Comparison of ENCODE assay signal across 18 cellular contexts in genomic region chr4:5706486-5707290, GRCh38. TPM values are rescaled to one million over a fixed set of nuclear protein-coding genes. Genes with fewer than 3 reads are reported as not detected.
DNase-seq lines count a peak whose midpoint lies in the region; ATAC-seq, FAIRE-seq and TF ChIP-seq lines count a peak whose summit lies in the region.
"Had no signal": no experiment of that assay in that cellular context is flagged by ENCODE, and none has a peak within 500 bp of the region (broad histone marks: within the 10 kb centered on the region; RNA-seq: fewer than 3 reads in every experiment).

No MANE protein-coding gene starts in this region.

- POLR2A ChIA-PET in A549 (lab: Yijun Ruan, JAX) = no interaction called here

- peaks cover 14% of the 10 kb centered on the region for H3K9me3 Mint-ChIP-seq in activated naive CD8-positive, alpha-beta T cell treated with anti-CD3 and anti-CD28 coated beads, Interleukin-2, amount 50 U/mL, for 24 hours

- no peak overlapping the region for H2BK5ac ChIP-seq in mesenchymal stem cell (ENCODE audit: low read depth, low read length, poor library complexity, severe bottlenecking)

- H3K36me3 Mint-ChIP-seq in activated naive CD8-positive, alpha-beta T cell treated with anti-CD3 and anti-CD28 coated beads, Interleukin-2, amount 50 U/mL, for 24 hours (ENCODE audit: low read depth) = no peaks in the 10 kb centered on the region
- H3K36me3 Mint-ChIP-seq: stimulated activated naive B cell treated with anti-CD40 and anti-IgM and Interleukin-4, amounts not matched to agents 10 μg/mL and 1 μg/mL and 100 μg/mL, for 72 hours had no signal

- no peak overlapping the region for H3K27ac Mint-ChIP-seq in activated naive CD8-positive, alpha-beta T cell treated with anti-CD3 and anti-CD28 coated beads, Interleukin-2, amount 50 U/mL, for 24 hours
- H3K27ac Mint-ChIP-seq: stimulated activated naive B cell treated with anti-CD40 and anti-IgM and Interleukin-4, amounts not matched to agents 10 μg/mL and 1 μg/mL and 100 μg/mL, for 72 hours had no signal

- no peak overlapping the region for H2BK120ac ChIP-seq in mesenchymal stem cell (ENCODE audit: low read depth, low read length)

- no peak overlapping the region for H2AFZ ChIP-seq in mesenchymal stem cell (ENCODE audit: low read depth, low read length)

- H3K27me3 Mint-ChIP-seq in activated naive CD8-positive, alpha-beta T cell treated with anti-CD3 and anti-CD28 coated beads, Interleukin-2, amount 50 U/mL, for 24 hours = peaks cover 33% of the 10 kb centered on the region

- TF ChIP-seq RAD21 in A549 (conservative IDR thresholded peaks at IDR 0.05 in 1 of 2, IDR thresholded peaks at IDR 0.05 in 1 of 2) = no peak

- no peak overlapping the region for H3K4ac ChIP-seq in mesenchymal stem cell (ENCODE audit: low read depth in 1 of 2, low read length in 2 of 2)

- H4K91ac ChIP-seq in mesenchymal stem cell (ENCODE audit: low read length) = no peak overlapping the region

- TF ChIP-seq CTCF in A549 (IDR thresholded peaks at IDR 0.05) = no peak
- TF ChIP-seq CTCF in GM12875 (IDR thresholded peaks at IDR 0.05; ENCODE audit: borderline replicate concordance, insufficient read depth, low read depth, low read length) = no peak

- H3K4me2 ChIP-seq in A549 (peak overlapping the region; percentile 97; the same call in 1 of the 3 replicates), mesenchymal stem cell (ENCODE audit: low read length, poor library complexity, severe bottlenecking) (no peak overlapping the region)

- H3K18ac ChIP-seq in mesenchymal stem cell (ENCODE audit: low read depth in 1 of 2, low read length in 2 of 2) = no peak overlapping the region

- ATAC-seq in A549 (no peak), HG02763 (IDR thresholded peaks at IDR 0.05; ENCODE audit: unreplicated experiment) (no peak)
- peak; percentile 18 for ATAC-seq in activated naive CD8-positive, alpha-beta T cell treated with anti-CD3 and anti-CD28 coated beads, Interleukin-2, amount 50 U/mL, for 24 hours
- ATAC-seq: stimulated activated naive B cell treated with anti-CD40 and anti-IgM and Interleukin-4, amounts not matched to agents 10 μg/mL and 1 μg/mL and 100 μg/mL, for 72 hours had no signal

- no peaks in the 10 kb centered on the region for H3K27me3 ChIP-seq in mesenchymal stem cell (ENCODE audit: control insufficient read depth in 1 of 2, insufficient read depth in 1 of 2, low read length in 2 of 2)
- H3K27me3 ChIP-seq: cardiac muscle cell had no signal

- peaks cover 19 to 25% of the 10 kb centered on the region in 2 experiments for H3K36me3 ChIP-seq in mesenchymal stem cell (ENCODE audit: control insufficient read depth in 1 of 2, insufficient read depth in 2 of 2, low read depth in 1 of 2, low read length in 2 of 2)
- H3K36me3 ChIP-seq: cardiac muscle cell had no signal

- TF ChIP-seq EP300 in A549 (IDR thresholded peaks at IDR 0.05) = no peak

- DNase-seq in A549 (ENCODE audit: low read depth in 1 of 2, low spot score in 1 of 2) (peak in 1 of 2 experiments; percentile 6), mesenchymal stem cell (no peak), caudate nucleus (lab: John Stamatoyannopoulos, UW) (no peak), midbrain (lab: John Stamatoyannopoulos, UW) (no peak)
- no peak for DNase-seq in activated naive CD8-positive, alpha-beta T cell treated with anti-CD3 and anti-CD28 coated beads, Interleukin-2, amount 50 U/mL, for 24 hours
- no peak for DNase-seq in activated CD4-positive, CD25-positive, alpha-beta regulatory T cell (lab: John Stamatoyannopoulos, UW)
- DNase-seq: activated CD4-positive, alpha-beta T cell treated with anti-CD3 and anti-CD28 coated beads, Interleukin-2, amount 50 U/mL, for 1 hour; AML-193; H7; NCI-H1092 treated with DMSO at 0.1 percent for 48 hours; NCI-H446; stimulated activated CD4-positive, alpha-beta T cell treated with anti-CD3 and anti-CD28 coated beads, Interleukin-2, amount 100 ng/mL, for 48 hours; stimulated activated naive B cell treated with anti-CD40 and anti-IgM and Interleukin-4, amounts not matched to agents 10 μg/mL and 1 μg/mL and 100 μg/mL, for 72 hours; T-helper 1 cell had no signal

- H2AK5ac ChIP-seq in mesenchymal stem cell (ENCODE audit: low read length, severe bottlenecking) = no peak overlapping the region

- H3K4me3 ChIP-seq in A549 = no peak overlapping the region
- peak overlapping the region; percentile 80 for H3K4me3 ChIP-seq in GM12875 (ENCODE audit: low read depth, low read length)
- H3K4me3 ChIP-seq in mesenchymal stem cell (ENCODE audit: insufficient read depth in 1 of 2, low read depth in 1 of 2, low read length in 2 of 2) = peak overlapping the region in 1 of 2 experiments; percentile 92
- H3K4me3 ChIP-seq: cardiac muscle cell, lung had no signal

- H3K4me1 ChIP-seq in A549 (peaks cover 25% of the 10 kb centered on the region), mesenchymal stem cell (ENCODE audit: control insufficient read depth, insufficient read depth, low read depth, low read length) (peaks cover 33% of the 10 kb centered on the region)

- no peak overlapping the region for H4K8ac ChIP-seq in mesenchymal stem cell (ENCODE audit: low read length)

- CTCF ChIA-PET in A549 (lab: Yijun Ruan, JAX) = interaction anchor here (0.8 kb wide), 1 partner anchor 656 kb away, joined by 3 read pairs; no protein-coding TSS in a partner anchor

- H2BK12ac ChIP-seq in mesenchymal stem cell (ENCODE audit: low read length in 2 of 2) = no peak overlapping the region

- H3K23ac ChIP-seq in mesenchymal stem cell (ENCODE audit: low read length in 2 of 2) = no peak overlapping the region

- peaks cover 8% of the 10 kb centered on the region for H3K4me1 Mint-ChIP-seq in activated naive CD8-positive, alpha-beta T cell treated with anti-CD3 and anti-CD28 coated beads, Interleukin-2, amount 50 U/mL, for 24 hours

- no peak for FAIRE-seq in A549 (lab: Jason Lieb, UNC)

- H3K9me3 ChIP-seq in A549 (no peaks in the 10 kb centered on the region), mesenchymal stem cell (ENCODE audit: control insufficient read depth, low read length) (no peaks in the 10 kb centered on the region)

- no peak overlapping the region for H3K4me3 Mint-ChIP-seq in activated naive CD8-positive, alpha-beta T cell treated with anti-CD3 and anti-CD28 coated beads, Interleukin-2, amount 50 U/mL, for 24 hours

- peaks cover 36% of the 10 kb centered on the region for H3K79me1 ChIP-seq in mesenchymal stem cell (replicated peaks; ENCODE audit: low read length, poor library complexity, severe bottlenecking)

- H3K9ac ChIP-seq in mesenchymal stem cell (ENCODE audit: low read length) = peak overlapping the region; percentile 91

- H2BK15ac ChIP-seq in mesenchymal stem cell (ENCODE audit: low read depth, poor library complexity, severe bottlenecking) = no peak overlapping the region

- 93% methylated on average over 9 of the region's 11 CpGs for WGBS in A549 (ENCODE audit: missing lambda C conversion rate)
- WGBS in mesenchymal stem cell = 92% methylated on average over 11 of the region's 11 CpGs

- no peak for TF ChIP-seq POLR2A in A549 (IDR thresholded peaks at IDR 0.05; ENCODE audit: low read length)

- H3K27ac ChIP-seq in A549 = no peak overlapping the region
- H3K27ac ChIP-seq in mesenchymal stem cell (ENCODE audit: low read length, poor library complexity, severe bottlenecking) = no peak overlapping the region
- no peak overlapping the region for H3K27ac ChIP-seq in caudate nucleus (ENCODE audit: low read depth, low read length)
- H3K27ac ChIP-seq: cardiac muscle cell had no signal

- no peak overlapping the region for H3K14ac ChIP-seq in mesenchymal stem cell (ENCODE audit: low read length in 2 of 2)

TF ChIP-seq in A549, 52 proteins besides CTCF, POLR2A, EP300 and RAD21:
- TF ChIP-seq TP53 (CRISPR knock-in tag; IDR thresholded peaks at IDR 0.05) (no peak), MAFK (IDR thresholded peaks at IDR 0.05; ENCODE audit: partially characterized antibody) (no peak), ZSCAN20 (CRISPR knock-in tag; IDR thresholded peaks at IDR 0.05) (no peak), NFE2L2 (conservative IDR thresholded peaks at IDR 0.05; ENCODE audit: low read length) (no peak), JUNB (IDR thresholded peaks at IDR 0.05) (no peak), CBX2 (IDR thresholded peaks at IDR 0.05; ENCODE audit: borderline replicate concordance, low read depth) (no peak), MYC (IDR thresholded peaks at IDR 0.05; ENCODE audit: borderline replicate concordance, low read length) (no peak)
TF ChIP-seq in A549: peak in this region for 0.

RNA-seq across cellular contexts. Expression of gene EVC2, which starts 1.7 kb away (rescaled TPM):
- polyA plus RNA-seq in A549 (2011; rRNA removed) = 0.96 and 1.5 TPM in 2 replicates
- 0.53 and 0.70 TPM in 2 replicates for polyA plus RNA-seq in A549 (2012; cell fraction: cytosol; rRNA removed)
- 1.7 and 1.9 TPM in 2 replicates for polyA plus RNA-seq in A549 (2012; cell fraction: nucleus; rRNA removed)
- polyA plus RNA-seq in A549 (2017; fragmentation: RNase III; extraction: RNeasy Plus Mini Kit Qiagen cat#74134 plus additional on column Dnase treatment) = 1.3 to 1.5 TPM (median 1.5 TPM) in 3 replicates
- polyA minus RNA-seq in A549 (2011; rRNA and poly(A)+ RNA removed) = 3.5 and 4.9 TPM in 2 replicates
- polyA plus RNA-seq in mesenchymal stem cell (2013, experiment 1 of 2) = 2.5 TPM
- polyA plus RNA-seq in mesenchymal stem cell (2013, experiment 2 of 2) = 2.3 TPM

RNA-seq across cellular contexts. Expression of gene EVC, which starts 4.3 kb away (rescaled TPM):
- polyA plus RNA-seq in A549 (2011; rRNA removed) = 3.0 and 5.7 TPM in 2 replicates
- 4.0 and 5.6 TPM in 2 replicates for polyA plus RNA-seq in A549 (2012; cell fraction: cytosol; rRNA removed)
- 7.5 and 12.1 TPM in 2 replicates for polyA plus RNA-seq in A549 (2012; cell fraction: nucleus; rRNA removed)
- 5.4 to 6.4 TPM (median 5.5 TPM) in 3 replicates for polyA plus RNA-seq in A549 (2017; fragmentation: RNase III; extraction: RNeasy Plus Mini Kit Qiagen cat#74134 plus additional on column Dnase treatment)
- polyA minus RNA-seq in A549 (2011; rRNA and poly(A)+ RNA removed) = 7.4 and 10.2 TPM in 2 replicates
- 14.1 TPM for polyA plus RNA-seq in mesenchymal stem cell (2013, experiment 1 of 2)
- 13.4 TPM for polyA plus RNA-seq in mesenchymal stem cell (2013, experiment 2 of 2)
